ENCODE assay signal across 7 cellular contexts in the genomic region with DNA sequence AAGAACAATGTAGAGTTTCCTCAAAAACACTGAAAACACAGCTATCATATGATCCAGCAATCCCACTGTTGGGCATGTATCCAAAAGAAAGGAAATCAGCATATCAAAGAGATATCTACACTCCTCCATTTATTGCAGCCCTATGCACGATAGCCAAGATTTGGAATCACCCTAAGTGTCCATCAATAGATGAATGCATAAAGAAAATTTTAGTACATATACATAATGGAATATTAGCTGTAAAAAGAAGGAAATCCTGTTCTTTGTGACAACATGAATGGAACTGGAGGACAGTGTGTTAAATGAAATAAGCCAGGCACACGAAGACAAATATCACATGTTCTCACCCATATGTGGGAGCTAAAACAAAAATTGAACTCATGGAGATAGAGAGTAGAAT.
"Had no signal": no experiment of that assay in that cellular context is flagged by ENCODE, and none has a peak within 500 bp of the region (broad histone marks: within the 10 kb centered on the region; RNA-seq: fewer than 3 reads in every experiment).

No MANE protein-coding gene starts in this region.

- FAIRE-seq: GM12878, GM12891, GM12892, GM18507, GM19239 had no signal

- DNase-seq: GDM1, GF-D8 had no signal

- H3K4me3 ChIP-seq: GM12878 had no signal
